In the genomic region with DNA sequence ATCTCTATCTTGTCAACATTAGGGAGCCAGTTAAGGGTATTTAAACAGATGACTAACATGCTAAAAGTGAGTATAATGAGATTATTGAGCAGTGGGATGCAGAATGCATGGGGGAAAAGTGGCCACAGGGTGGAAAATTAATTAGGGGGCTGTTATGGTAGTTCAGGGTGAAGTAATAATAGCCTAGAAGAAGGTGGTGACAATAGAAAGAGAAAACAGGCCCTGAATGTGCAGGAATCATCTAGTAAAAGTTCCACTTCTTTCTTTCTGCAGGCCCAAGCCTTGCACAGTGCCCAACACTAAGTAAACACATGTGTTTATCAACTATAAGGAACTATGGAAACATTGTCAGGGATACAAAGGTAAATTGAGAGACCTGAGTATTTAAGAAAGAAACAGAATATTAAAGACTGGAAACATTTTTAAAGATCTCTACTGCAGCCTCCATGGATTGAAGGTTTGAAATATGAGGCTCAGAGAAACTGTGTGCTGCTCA, we compare ENCODE assay signal across 27 cellular contexts. TPM values are rescaled to one million over a fixed set of nuclear protein-coding genes. Genes with fewer than 3 reads are reported as not detected.
"Had no signal": no experiment of that assay in that cellular context is flagged by ENCODE, and none has a peak within 500 bp of the region (broad histone marks: within the 10 kb centered on the region; RNA-seq: fewer than 3 reads in every experiment).

No MANE protein-coding gene starts in this region.

- H3K27ac Mint-ChIP-seq: activated CD4-positive, alpha-beta memory T cell treated with anti-CD3 and anti-CD28 coated beads for 36 hours; activated CD4-positive, alpha-beta T cell treated with anti-CD3 and anti-CD28 coated beads, Interleukin-2, amount 10 ng/mL, durations not matched to agents 7 days and 5 days had no signal

- H3K9me3 ChIP-seq: ascending aorta, body of pancreas, SJSA1 had no signal

- ATAC-seq: body of pancreas, T-cell had no signal

- H3K9me3 Mint-ChIP-seq: activated CD4-positive, alpha-beta memory T cell treated with anti-CD3 and anti-CD28 coated beads for 36 hours; activated CD4-positive, alpha-beta T cell treated with anti-CD3 and anti-CD28 coated beads, Interleukin-2, amount 10 ng/mL, durations not matched to agents 7 days and 5 days; activated T-helper 2 cell treated with anti-CD3 and anti-CD28 coated beads, Interferon-gamma antibody, Interleukin-2, Interleukin-4, amounts not matched to agents 10 μg/mL and 5 μg/mL and 100 μg/mL, durations not matched to agents 14 hours and 24 hours and 36 hours; T-cell had no signal

- H3K27me3 ChIP-seq: ascending aorta, body of pancreas had no signal

- H3K4me1 ChIP-seq: ascending aorta, body of pancreas, SJSA1 had no signal

- H3K4me3 Mint-ChIP-seq: activated CD4-positive, alpha-beta memory T cell treated with anti-CD3 and anti-CD28 coated beads for 36 hours; activated CD4-positive, alpha-beta T cell treated with anti-CD3 and anti-CD28 coated beads, Interleukin-2, amount 10 ng/mL, durations not matched to agents 7 days and 5 days; T-cell had no signal

- DNase-seq: activated CD4-positive, alpha-beta memory T cell treated with anti-CD3 and anti-CD28 coated beads for 36 hours; activated CD4-positive, alpha-beta T cell treated with anti-CD3 and anti-CD28 coated beads, Interleukin-2, amount 10 ng/mL, durations not matched to agents 7 days and 5 days; activated CD4-positive, CD25-positive, alpha-beta regulatory T cell; activated CD8-positive, alpha-beta memory T cell treated with anti-CD3 and anti-CD28 coated beads for 24 hours; activated gamma-delta T cell treated with Interleukin-2 at 50 U/mL for 16 hours; activated naive CD4-positive, alpha-beta T cell treated with anti-CD3 and anti-CD28 coated beads, Interleukin-2, amount 50 U/mL, for 16 hours; activated T-cell treated with anti-CD3 and anti-CD28 coated beads, Interleukin-2, amount 50 U/mL, for 48 hours; amniotic stem cell; body of pancreas; central memory CD4-positive, alpha-beta T cell; NCI-H1092; NCI-H1930; NCI-H2171; NCI-H2227 treated with DMSO at 0.1 percent for 48 hours; NCI-H446 treated with DMSO at 0.1 percent for 48 hours; NCI-H524 treated with DMSO at 0.1 percent for 48 hours; NCI-H774; NK-92 treated with Interleukin-12 subunit alpha and Interleukin-12 subunit beta, amount 100 ng/mL, for 24 hours; SHP77; T-cell; T1000 had no signal

- H3K4me3 ChIP-seq: ascending aorta, body of pancreas, coronary artery, SJSA1 had no signal

- H3K36me3 ChIP-seq: ascending aorta, SJSA1 had no signal

- H3K36me3 Mint-ChIP-seq: activated CD4-positive, alpha-beta memory T cell treated with anti-CD3 and anti-CD28 coated beads for 36 hours; T-cell had no signal

- FAIRE-seq: RCC 7860 had no signal

- H3K27ac ChIP-seq: ascending aorta, body of pancreas, coronary artery, SJSA1, VCaP had no signal

- H3K27me3 Mint-ChIP-seq: activated CD4-positive, alpha-beta memory T cell treated with anti-CD3 and anti-CD28 coated beads for 36 hours; activated CD4-positive, alpha-beta T cell treated with anti-CD3 and anti-CD28 coated beads, Interleukin-2, amount 10 ng/mL, durations not matched to agents 7 days and 5 days; T-cell had no signal

RNA-seq across cellular contexts. Expression of gene MYB, which starts 7.1 kb away (rescaled TPM):
- total RNA-seq: ascending aorta, body of pancreas had no signal
